20 cellular contexts compared by ENCODE assay signal in the genomic region with DNA sequence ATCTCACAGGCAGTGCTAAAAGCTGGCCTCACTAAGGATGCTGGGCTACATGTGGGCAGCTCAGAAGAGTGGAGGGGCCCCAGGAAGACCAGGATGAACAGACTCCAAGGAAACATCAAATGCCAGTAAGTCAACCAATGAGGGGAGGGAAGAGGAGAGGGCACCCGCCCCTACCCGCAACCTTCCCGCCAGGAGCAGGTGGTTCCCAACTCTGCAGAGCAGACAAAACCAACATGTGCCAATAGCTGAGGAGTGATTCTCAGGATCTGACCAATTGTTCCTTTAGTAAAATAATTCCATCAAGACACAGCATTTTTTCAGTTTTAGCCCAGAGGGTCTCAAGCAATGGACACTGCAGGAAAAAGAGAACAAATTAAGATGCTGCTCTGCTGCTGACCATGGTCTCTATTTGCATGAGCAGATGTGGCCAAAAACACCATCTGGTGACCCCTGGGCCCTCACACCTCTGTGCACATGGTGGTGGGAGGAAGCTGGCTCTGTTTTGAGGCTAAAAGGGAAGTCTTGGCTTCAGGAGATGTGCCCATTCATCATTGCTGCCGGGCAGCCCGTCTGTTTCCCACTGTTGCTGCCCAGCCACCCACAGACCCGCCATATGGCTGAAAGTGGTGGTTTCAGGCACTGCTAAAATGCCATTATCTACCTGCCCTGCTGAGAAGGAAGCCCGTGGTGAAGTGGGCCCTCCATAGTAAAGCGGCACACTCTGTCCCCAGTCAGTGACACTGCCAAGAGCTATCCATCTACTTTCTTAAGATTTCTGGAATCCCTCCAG.
"Had no signal": no experiment of that assay in that cellular context is flagged by ENCODE, and none has a peak within 500 bp of the region (broad histone marks: within the 10 kb centered on the region; RNA-seq: fewer than 3 reads in every experiment).

No MANE protein-coding gene starts in this region.

- H3K27ac Mint-ChIP-seq: endodermal cell; immature natural killer cell; memory B cell; naive B cell; nephron; stimulated activated memory B cell treated with anti-CD40 and anti-IgM and Interleukin-4, amounts not matched to agents 10 μg/mL and 1 μg/mL and 100 μg/mL, for 72 hours; stimulated activated naive CD8-positive, alpha-beta T cell treated with anti-CD3 and anti-CD28 coated beads, Interleukin-15, Interleukin-2, amounts not matched to agents 100 ng/mL and 50 ng/mL, for 24 hours had no signal

- H3K9me3 Mint-ChIP-seq: endodermal cell; memory B cell; nephron; stimulated activated memory B cell treated with anti-CD40 and anti-IgM and Interleukin-4, amounts not matched to agents 10 μg/mL and 1 μg/mL and 100 μg/mL, for 72 hours; stimulated activated naive CD8-positive, alpha-beta T cell treated with anti-CD3 and anti-CD28 coated beads, Interleukin-15, Interleukin-2, amounts not matched to agents 100 ng/mL and 50 ng/mL, for 24 hours had no signal

- H3K4me1 ChIP-seq: foreskin keratinocyte, left lung, lower lobe of right lung, psoas muscle had no signal

- H3K27ac ChIP-seq: coronary artery, foreskin keratinocyte, left lung, lower lobe of right lung, psoas muscle, right lobe of liver, thoracic aorta had no signal

- DNase-seq: effector CD4-positive, alpha-beta T cell; endodermal cell; erythroblast; foreskin keratinocyte; immature natural killer cell; left lung; lower lobe of right lung; naive B cell; psoas muscle; retina; right lobe of liver; stimulated activated CD4-positive, alpha-beta T cell treated with anti-CD3 and anti-CD28 coated beads, Interleukin-4, amount 100 ng/mL, for 1 hour; stimulated activated CD8-positive, alpha-beta memory T cell treated with anti-CD3 and anti-CD28 coated beads, Interleukin-4, amount 100 ng/mL, for 48 hours; trophoblast cell had no signal

- H3K27me3 ChIP-seq: right lobe of liver had no signal

- H3K4me3 Mint-ChIP-seq: endodermal cell; immature natural killer cell; memory B cell; naive B cell; nephron; stimulated activated memory B cell treated with anti-CD40 and anti-IgM and Interleukin-4, amounts not matched to agents 10 μg/mL and 1 μg/mL and 100 μg/mL, for 72 hours; stimulated activated naive CD8-positive, alpha-beta T cell treated with anti-CD3 and anti-CD28 coated beads, Interleukin-15, Interleukin-2, amounts not matched to agents 100 ng/mL and 50 ng/mL, for 24 hours had no signal

- ATAC-seq: foreskin keratinocyte; left lung; lower lobe of right lung; psoas muscle; right lobe of liver; stimulated activated memory B cell treated with anti-CD40 and anti-IgM and Interleukin-4, amounts not matched to agents 10 μg/mL and 1 μg/mL and 100 μg/mL, for 72 hours had no signal

- H3K36me3 ChIP-seq: left lung, lower lobe of right lung, right lobe of liver, thoracic aorta had no signal

- H3K4me3 ChIP-seq: coronary artery, left lung, lower lobe of right lung, psoas muscle, right lobe of liver, thoracic aorta had no signal

- H3K4me1 Mint-ChIP-seq: immature natural killer cell, memory B cell, naive B cell had no signal

- H3K9me3 ChIP-seq: left lung, lower lobe of right lung, psoas muscle, right lobe of liver, thoracic aorta had no signal

- H3K36me3 Mint-ChIP-seq: immature natural killer cell; memory B cell; naive B cell; stimulated activated memory B cell treated with anti-CD40 and anti-IgM and Interleukin-4, amounts not matched to agents 10 μg/mL and 1 μg/mL and 100 μg/mL, for 72 hours had no signal
